12 cellular contexts compared by ENCODE assay signal in the genomic region with DNA sequence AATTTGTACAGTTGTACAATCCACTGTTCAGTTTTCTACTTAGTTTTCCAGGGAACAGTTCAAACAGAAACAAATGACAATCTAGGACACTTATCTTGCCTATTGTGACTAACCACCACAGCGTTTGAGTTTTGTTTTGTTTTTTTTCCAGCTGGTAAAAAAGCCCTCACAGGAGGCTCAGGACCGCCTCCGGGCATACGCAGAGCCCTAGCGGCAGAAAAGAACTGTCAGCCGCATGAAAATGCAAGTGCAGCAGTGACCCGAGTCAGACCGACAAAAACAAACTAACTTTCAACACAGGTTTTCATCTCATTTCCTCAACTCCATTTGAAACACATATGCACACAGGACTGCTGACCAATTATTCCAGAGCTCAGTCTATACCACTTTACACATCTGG.
DNase-seq lines count a peak whose midpoint lies in the region; ATAC-seq and TF ChIP-seq lines count a peak whose summit lies in the region.
"Had no signal": no experiment of that assay in that cellular context is flagged by ENCODE, and none has a peak within 500 bp of the region (broad histone marks: within the 10 kb centered on the region; RNA-seq: fewer than 3 reads in every experiment).

No MANE protein-coding gene starts in this region.

- no peak for ATAC-seq in GM18498 (IDR thresholded peaks at IDR 0.05; ENCODE audit: unreplicated experiment)
- ATAC-seq: foreskin keratinocyte had no signal

- TF ChIP-seq CTCF in foreskin fibroblast (IDR thresholded peaks at IDR 0.05; ENCODE audit: low read depth, low read length): peak; percentile 11
- TF ChIP-seq CTCF in colonic mucosa (IDR thresholded peaks at IDR 0.05): no peak
- TF ChIP-seq CTCF in left ventricle myocardium inferior (IDR thresholded peaks at IDR 0.05; ENCODE audit: borderline replicate concordance): no peak

- H3K4me3 ChIP-seq in SJSA1 (no peak overlapping the region), foreskin fibroblast (ENCODE audit: low read depth in 1 of 2, low read length in 2 of 2) (no peak overlapping the region), stomach smooth muscle (ENCODE audit: low read length in 2 of 2) (no peak overlapping the region), colonic mucosa (no peak overlapping the region), left ventricle myocardium inferior (no peak overlapping the region)

- no peaks in the 10 kb centered on the region for H3K36me3 ChIP-seq in SJSA1
- H3K36me3 ChIP-seq in stomach smooth muscle (ENCODE audit: control insufficient read depth in 2 of 2, insufficient read depth in 2 of 2, low read length in 2 of 2): peaks cover 0 to 2% of the 10 kb centered on the region in 2 donors
- no peaks in the 10 kb centered on the region for H3K36me3 ChIP-seq in colonic mucosa
- no peaks in the 10 kb centered on the region for H3K36me3 ChIP-seq in left ventricle myocardium inferior
- H3K36me3 ChIP-seq: neutrophil had no signal

- H3K9ac ChIP-seq in stomach smooth muscle (ENCODE audit: low read length in 2 of 2): peak overlapping the region in 1 of 2 donors; percentile 14
- H3K9ac ChIP-seq in colonic mucosa (ENCODE audit: low read depth in 2 of 2, low read length in 2 of 2): no peak overlapping the region

- H3K27me3 ChIP-seq in SJSA1 (replicated peaks) (no peaks in the 10 kb centered on the region), stomach smooth muscle (ENCODE audit: control insufficient read depth in 1 of 2, insufficient read depth in 2 of 2, low read length in 2 of 2) (no peaks in the 10 kb centered on the region), colonic mucosa (no peaks in the 10 kb centered on the region), left ventricle myocardium inferior (ENCODE audit: low read depth) (no peaks in the 10 kb centered on the region)
- H3K27me3 ChIP-seq: foreskin keratinocyte, neutrophil had no signal

- H3K27ac ChIP-seq in SJSA1: no peak overlapping the region
- peak overlapping the region; percentile 37 for H3K27ac ChIP-seq in stomach smooth muscle (ENCODE audit: low read length)
- no peak overlapping the region for H3K27ac ChIP-seq in colonic mucosa
- no peak overlapping the region for H3K27ac ChIP-seq in left ventricle myocardium inferior (replicated peaks)
- H3K27ac ChIP-seq: foreskin keratinocyte, neutrophil had no signal

- DNase-seq in NCI-H2227 (lab: John Stamatoyannopoulos, UW; ENCODE audit: unreplicated experiment) (peak; percentile 9), NCI-H2227 treated with DMSO at 0.1 percent for 48 hours (lab: John Stamatoyannopoulos, UW) (no peak), SJSA1 (ENCODE audit: low read depth in 1 of 2, low spot score in 2 of 2) (peak; percentile 72 to 75), foreskin fibroblast (peak; percentile 16 to 55), colonic mucosa (no peak), left ventricle myocardium inferior (no peak)
- DNase-seq: foreskin keratinocyte; NCI-H1436; stimulated activated CD4-positive, alpha-beta T cell treated with anti-CD3 and anti-CD28 coated beads, Interleukin-4, amount 100 ng/mL, for 1 hour had no signal

- H3K4me1 ChIP-seq in SJSA1 (replicated peaks) (peaks cover 20% of the 10 kb centered on the region), stomach smooth muscle (ENCODE audit: control insufficient read depth, insufficient read depth, low read length) (peaks cover 18% of the 10 kb centered on the region), colonic mucosa (no peaks in the 10 kb centered on the region), left ventricle myocardium inferior (peaks cover 8% of the 10 kb centered on the region)
- H3K4me1 ChIP-seq: foreskin keratinocyte had no signal

- H3K9me3 ChIP-seq in SJSA1 (replicated peaks) (no peaks in the 10 kb centered on the region), stomach smooth muscle (ENCODE audit: control insufficient read depth in 2 of 2, low read length in 2 of 2) (no peaks in the 10 kb centered on the region), colonic mucosa (no peaks in the 10 kb centered on the region), left ventricle myocardium inferior (replicated peaks) (no peaks in the 10 kb centered on the region)
- H3K9me3 ChIP-seq: neutrophil had no signal

- intact Hi-C loops in colonic mucosa (cut with DNase I): loop anchor here (5.0 kb wide), 1 partner anchor 410 kb away; no protein-coding TSS in a partner anchor
- intact Hi-C loops in left ventricle myocardium inferior (cut with micrococcal nuclease): loop anchor here (5.0 kb wide), 1 partner anchor 410 kb away; no protein-coding TSS in a partner anchor

Comparison
In these comparisons a context has a peak if more than half of its experiments do, and no peak if none do; other contexts are left out.
1. DNase-seq: peak in NCI-H2227 (single experiment), SJSA1 (2 of 2) and foreskin fibroblast (2 of 2); none in NCI-H2227 treated with DMSO at 0.1 percent for 48 hours (single experiment), colonic mucosa (single experiment) and left ventricle myocardium inferior (single experiment).